Comparison of ENCODE assay signal across 9 cellular contexts in the genomic region with DNA sequence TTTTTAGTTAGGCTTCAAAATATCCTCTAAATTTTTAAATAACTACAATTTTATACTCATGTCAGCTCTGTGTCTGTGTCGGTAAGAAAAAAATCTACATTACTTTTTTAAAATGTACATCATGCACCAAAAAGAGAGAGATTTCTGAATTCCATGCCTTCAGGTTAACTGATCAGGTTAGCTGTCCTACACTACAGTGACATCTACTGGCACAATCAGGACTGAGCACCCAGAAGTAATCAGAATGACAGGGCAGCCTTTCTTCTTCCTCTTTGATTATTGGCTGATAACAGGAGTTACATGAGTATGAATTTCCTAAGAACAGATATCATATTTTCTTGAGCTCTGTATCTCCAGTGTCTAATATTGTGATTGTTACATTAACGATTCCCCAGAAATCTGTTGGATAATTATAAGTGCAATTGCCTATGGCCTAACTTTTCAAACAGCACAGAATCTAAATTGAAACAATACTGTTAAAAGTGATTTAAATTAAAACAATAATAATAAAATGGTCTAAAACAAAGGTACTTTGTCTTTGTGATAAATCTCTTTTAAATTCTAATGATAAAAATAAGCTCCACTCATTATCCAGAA. TPM values are rescaled to one million over a fixed set of nuclear protein-coding genes. Genes with fewer than 3 reads are reported as not detected.
A peak's percentile ranks its signal among the peaks of the same experiment; 100 is the strongest.
DNase-seq lines count a peak whose midpoint lies in the region; ATAC-seq, FAIRE-seq and TF ChIP-seq lines count a peak whose summit lies in the region.
"Had no signal": no experiment of that assay in that cellular context is flagged by ENCODE, and none has a peak within 500 bp of the region (broad histone marks: within the 10 kb centered on the region; RNA-seq: fewer than 3 reads in every experiment).

No MANE protein-coding gene starts in this region.

- H3K79me2 ChIP-seq in DOHH2 (ENCODE audit: control insufficient read depth, low read length): no peaks in the 10 kb centered on the region
- no peaks in the 10 kb centered on the region for H3K79me2 ChIP-seq in astrocyte (ENCODE audit: insufficient read depth, low read length)

- FAIRE-seq in astrocyte (lab: Jason Lieb, UNC): peak; percentile 97

- H3K4me2 ChIP-seq in DOHH2 (ENCODE audit: low read length) (no peak overlapping the region), astrocyte (ENCODE audit: low read length) (no peak overlapping the region)

- no peaks in the 10 kb centered on the region for H3K36me3 ChIP-seq in DOHH2 (ENCODE audit: control insufficient read depth, low read length)
- no peaks in the 10 kb centered on the region for H3K36me3 ChIP-seq in astrocyte (ENCODE audit: insufficient read depth, low read length)

- H3K4me3 ChIP-seq in DOHH2 (ENCODE audit: low read length) (no peak overlapping the region), astrocyte (ENCODE audit: insufficient read depth, low read depth, low read length) (no peak overlapping the region)

- no peaks in the 10 kb centered on the region for H3K4me1 ChIP-seq in DOHH2 (ENCODE audit: control insufficient read depth, low read length)
- H3K4me1 ChIP-seq in astrocyte (ENCODE audit: insufficient read depth, low read length): peaks cover 2% of the 10 kb centered on the region

- ATAC-seq in GM21825 (IDR thresholded peaks at IDR 0.05; ENCODE audit: unreplicated experiment) (peak; percentile 75), GM21526 (IDR thresholded peaks at IDR 0.05; ENCODE audit: low FRiP score, unreplicated experiment) (no peak)

- TF ChIP-seq CTCF in DOHH2 (IDR thresholded peaks at IDR 0.05; ENCODE audit: low read depth, low read length, poor library complexity, severe bottlenecking): peak; percentile 98
- TF ChIP-seq CTCF in astrocyte (IDR thresholded peaks at IDR 0.05; ENCODE audit: insufficient read depth, low read depth, low read length): peak; percentile 98

- no peaks in the 10 kb centered on the region for H3K9me3 ChIP-seq in DOHH2 (ENCODE audit: control insufficient read depth, insufficient read depth, low read length)
- H3K9me3 ChIP-seq in astrocyte (ENCODE audit: insufficient read depth, low read depth, low read length): no peaks in the 10 kb centered on the region

- H4K20me1 ChIP-seq in DOHH2 (ENCODE audit: control insufficient read depth, insufficient read depth, low read depth, low read length) (no peaks in the 10 kb centered on the region), astrocyte (ENCODE audit: insufficient read depth, low read length) (no peaks in the 10 kb centered on the region)

- H3K9me2 ChIP-seq in DOHH2 (replicated peaks; ENCODE audit: control insufficient read depth, low read length): no peaks in the 10 kb centered on the region

- no peaks in the 10 kb centered on the region for H3K36me3 Mint-ChIP-seq in astrocyte (ENCODE audit: low read depth, unreplicated experiment)

- H3K4me1 Mint-ChIP-seq in astrocyte (ENCODE audit: low read depth, unreplicated experiment): no peaks in the 10 kb centered on the region

- H3K27me3 ChIP-seq in DOHH2 (ENCODE audit: control insufficient read depth, low read length) (peaks cover 4% of the 10 kb centered on the region; the same call in 1 of the 2 replicates), astrocyte (ENCODE audit: insufficient read depth, low read length) (no peaks in the 10 kb centered on the region)

- no peaks in the 10 kb centered on the region for H3K9me3 Mint-ChIP-seq in astrocyte (ENCODE audit: unreplicated experiment)

- H3K27me3 Mint-ChIP-seq in astrocyte (ENCODE audit: low read depth, unreplicated experiment): no peaks in the 10 kb centered on the region

- H3K9ac ChIP-seq in astrocyte (ENCODE audit: low read length): no peak overlapping the region

- no peaks in the 10 kb centered on the region for H3F3A ChIP-seq in DOHH2 (ENCODE audit: control insufficient read depth, insufficient read depth)

- DNase-seq in MV-4-11 (lab: John Stamatoyannopoulos, UW) (peak; percentile 68), SKM-1 treated with dmso at 0.1 percent for 144 hours (lab: John Stamatoyannopoulos, UW; ENCODE audit: unreplicated experiment) (peak; percentile 70), astrocyte (ENCODE audit: low read depth) (peak; percentile 39), hippocampal formation (lab: John Stamatoyannopoulos, UW) (peak; percentile 9 to 72)
- DNase-seq in stimulated activated CD4-positive, alpha-beta T cell treated with anti-CD3 and anti-CD28 coated beads, Interleukin-12 subunit alpha, Interleukin-12 subunit beta, amount 100 ng/mL, for 24 hours (ENCODE audit: low read depth in 2 of 2): peak; percentile 14 to 45

- H2AFZ ChIP-seq in astrocyte (ENCODE audit: low read depth, low read length): no peak overlapping the region

- no peak overlapping the region for H3K4me3 Mint-ChIP-seq in astrocyte (ENCODE audit: unreplicated experiment)

- no peak overlapping the region for H3K27ac Mint-ChIP-seq in astrocyte (ENCODE audit: unreplicated experiment)

- H3K27ac ChIP-seq in DOHH2 (ENCODE audit: low read depth, low read length): no peak overlapping the region
- H3K27ac ChIP-seq in astrocyte (ENCODE audit: low read depth, low read length): no peak overlapping the region
- H3K27ac ChIP-seq: epithelial cell of prostate had no signal

RNA-seq across cellular contexts. Expression of gene HYCC1, which starts 41.8 kb away (rescaled TPM):
- total RNA-seq in astrocyte: 78.5 and 79.8 TPM in 2 replicates

RNA-seq across cellular contexts. Expression of gene KLHL7, which starts 49.9 kb away (rescaled TPM):
- total RNA-seq in astrocyte: 34.6 and 38.7 TPM in 2 replicates
